ENCODE assay signal across 1 cellular context in genomic region chr11:62088331-62088933, GRCh38.
TF ChIP-seq lines count a peak whose summit lies in the region.

No MANE protein-coding gene starts in this region.

TF ChIP-seq in HEK293, 187 proteins besides CTCF, POLR2A, EP300 and RAD21 (continued from another document):
- TF ChIP-seq ZNF518A (tag by site-specific recombination; conservative IDR thresholded peaks at IDR 0.05; ENCODE audit: low read depth) (peak; percentile 34; the same call in 1 of the 2 replicates), ZNF366 (tag by site-specific recombination; conservative IDR thresholded peaks at IDR 0.05) (no peak), ZSCAN30 (tag by site-specific recombination; IDR thresholded peaks at IDR 0.05) (no peak), ZNF362 (tag by site-specific recombination; IDR thresholded peaks at IDR 0.05) (0 out of 2 replicates have a peak, but pooled peaks have one; percentile 42), ZNF670 (tag by site-specific recombination; IDR thresholded peaks at IDR 0.05; ENCODE audit: low read depth) (no peak), ZNF398 (tag by site-specific recombination; IDR thresholded peaks at IDR 0.05) (no peak), ZNF837 (tag by site-specific recombination; IDR thresholded peaks at IDR 0.05) (no peak), TCF7L2 (IDR thresholded peaks at IDR 0.05; ENCODE audit: borderline replicate concordance, low read depth, low read length) (no peak), ZBTB17 (tag by site-specific recombination; IDR thresholded peaks at IDR 0.05) (no peak), ZBTB8A (tag by site-specific recombination; IDR thresholded peaks at IDR 0.05) (no peak), ZNF529 (tag by site-specific recombination; IDR thresholded peaks at IDR 0.05; ENCODE audit: insufficient replicate concordance) (peak; percentile 41), ZNF146 (tag by site-specific recombination; IDR thresholded peaks at IDR 0.05) (no peak), ZNF596 (tag by site-specific recombination; IDR thresholded peaks at IDR 0.05) (no peak), ZNF558 (tag by site-specific recombination; IDR thresholded peaks at IDR 0.05) (no peak), ZIC2 (tag by site-specific recombination; IDR thresholded peaks at IDR 0.05) (no peak), BCL11A (tag by site-specific recombination; IDR thresholded peaks at IDR 0.05; ENCODE audit: low read depth) (no peak), ZNF791 (tag by site-specific recombination; IDR thresholded peaks at IDR 0.05) (no peak), ZNF341 (tag by site-specific recombination; IDR thresholded peaks at IDR 0.05; ENCODE audit: low read depth) (no peak), ZNF658 (tag by site-specific recombination; IDR thresholded peaks at IDR 0.05) (no peak), ZBTB6 (tag by site-specific recombination; IDR thresholded peaks at IDR 0.05) (no peak)
